Comparison of ENCODE assay signal across 18 cellular contexts in the genomic region with DNA sequence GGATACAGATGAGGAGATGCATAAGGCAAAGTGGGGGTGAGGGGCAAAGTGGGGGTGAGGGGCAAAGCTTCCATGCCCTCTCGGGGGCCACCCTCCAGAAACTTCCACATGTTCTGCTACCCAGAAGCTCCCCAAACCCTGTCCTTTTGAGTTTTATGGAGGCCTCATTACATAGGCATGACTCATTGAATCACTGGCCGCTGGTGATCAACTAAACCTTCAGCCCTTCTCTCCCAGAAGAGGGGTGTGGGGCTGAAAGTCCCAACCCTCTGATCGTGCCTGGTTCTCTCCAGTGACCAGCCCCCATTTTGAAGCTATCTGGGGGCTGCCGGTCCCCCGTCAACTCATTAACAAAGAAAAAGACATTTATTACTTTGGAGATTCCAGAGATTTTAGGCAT. TPM values are rescaled to one million over a fixed set of nuclear protein-coding genes. Genes with fewer than 3 reads are reported as not detected.
DNase-seq lines count a peak whose midpoint lies in the region; ATAC-seq, FAIRE-seq and TF ChIP-seq lines count a peak whose summit lies in the region.
"Had no signal": no experiment of that assay in that cellular context is flagged by ENCODE, and none has a peak within 500 bp of the region (broad histone marks: within the 10 kb centered on the region; RNA-seq: fewer than 3 reads in every experiment).

No MANE protein-coding gene starts in this region.

- ATAC-seq in mucosa of descending colon (peak; percentile 28), HG03378 (IDR thresholded peaks at IDR 0.05; ENCODE audit: unreplicated experiment) (no peak), HG03460 (IDR thresholded peaks at IDR 0.05; ENCODE audit: unreplicated experiment) (no peak)

- TF ChIP-seq CTCF in bronchial epithelial cell (IDR thresholded peaks at IDR 0.05; ENCODE audit: insufficient read depth, low read length, severe bottlenecking): no peak
- TF ChIP-seq CTCF in mucosa of descending colon (IDR thresholded peaks at IDR 0.05): no peak

- H3K27me3 ChIP-seq in MG63 (no peaks in the 10 kb centered on the region), bronchial epithelial cell (ENCODE audit: control insufficient read depth, insufficient read depth, low read length) (no peaks in the 10 kb centered on the region)
- H3K27me3 ChIP-seq: dorsolateral prefrontal cortex, ovary had no signal

- intact Hi-C loops in mucosa of descending colon (cut with DNase I, micrococcal nuclease): no loop called here

- H3K4me3 ChIP-seq in MG63 (no peak overlapping the region), bronchial epithelial cell (ENCODE audit: low read depth, low read length) (no peak overlapping the region), mucosa of descending colon (no peak overlapping the region)
- H3K4me3 ChIP-seq: dorsolateral prefrontal cortex, HAP-1, ovary had no signal

- H3K36me3 ChIP-seq in MG63 (no peaks in the 10 kb centered on the region), bronchial epithelial cell (ENCODE audit: control insufficient read depth, insufficient read depth, low read length) (no peaks in the 10 kb centered on the region), mucosa of descending colon (ENCODE audit: low read depth) (no peaks in the 10 kb centered on the region)
- H3K36me3 ChIP-seq: HAP-1, ovary had no signal

- no peaks in the 10 kb centered on the region for H3K9me3 ChIP-seq in MG63
- H3K9me3 ChIP-seq in mucosa of descending colon: no peaks in the 10 kb centered on the region
- H3K9me3 ChIP-seq: HAP-1, ovary had no signal

- no peaks in the 10 kb centered on the region for H3K4me1 ChIP-seq in mucosa of descending colon (ENCODE audit: low read depth)
- H3K4me1 ChIP-seq: HAP-1 had no signal

- FAIRE-seq in bronchial epithelial cell (lab: Jason Lieb, UNC): no peak

- peak; percentile 82 for DNase-seq in EH (ENCODE audit: low read depth)
- DNase-seq in MG63: peak; percentile 60
- peak; percentile 32 for DNase-seq in bronchial epithelial cell (ENCODE audit: low read depth)
- DNase-seq in mucosa of descending colon: no peak
- no peak for DNase-seq in globus pallidus (ENCODE audit: low spot score)
- no peak for DNase-seq in AML-193 (lab: John Stamatoyannopoulos, UW)
- DNase-seq: activated CD4-positive, alpha-beta memory T cell treated with anti-CD3 and anti-CD28 coated beads for 36 hours; DMS 273 treated with DMSO at 0.1 percent for 48 hours; dorsolateral prefrontal cortex; foreskin melanocyte; NCI-H2081 treated with DMSO at 0.1 percent for 48 hours; NCI-H82; ovary; SHP77; stimulated activated CD4-positive, alpha-beta T cell treated with anti-CD3 and anti-CD28 coated beads, Interleukin-12 subunit alpha, Interleukin-12 subunit beta, amount 100 ng/mL, for 4 hours had no signal

RNA-seq across cellular contexts. Expression of a gene that starts 27.5 kb away (rescaled TPM):
- total RNA-seq in MG63 (2014; rRNA removed; shearing (Covaris generic); ENCODE audit: low replicate concordance): 8.4 and 16.9 TPM in 2 replicates
- 17.1 and 21.9 TPM in 2 replicates for total RNA-seq in bronchial epithelial cell
- 10 to 100 TPM; 17.2 to 24.1 (median 17.6) TPM for total RNA-seq in mucosa of descending colon

RNA-seq across cellular contexts. Expression of a gene that starts 49.8 kb away (rescaled TPM):
- total RNA-seq in MG63 (2014; rRNA removed; shearing (Covaris generic); ENCODE audit: low replicate concordance): 6.9 and 13.0 TPM in 2 replicates
- total RNA-seq in bronchial epithelial cell (0.53 and 0.64 TPM in 2 replicates), mucosa of descending colon (1 to 10 TPM in 2 of 3 donors, under 1 TPM in 1; 0.70 to 3.6 (median 1.1) TPM)

Comparison
In these comparisons a context has a peak if more than half of its experiments do, and no peak if none do; other contexts are left out.
1. DNase-seq: peak in EH (single experiment), MG63 (single experiment) and bronchial epithelial cell (single experiment); none in mucosa of descending colon (0 of 3), globus pallidus (single experiment) and AML-193 (0 of 2).